In genomic region chr14:68792830-68793733, GRCh38 we compare ENCODE assay signal across 8 cellular contexts. TPM values are rescaled to one million over a fixed set of nuclear protein-coding genes. Genes with fewer than 3 reads are reported as not detected.
DNase-seq lines count a peak whose midpoint lies in the region; FAIRE-seq and TF ChIP-seq lines count a peak whose summit lies in the region.

ZFP36L1 (minus strand) TSS chr14:68793067; CDS start chr14:68792938, 129 bp downstream.

- no peak for TF ChIP-seq CTCF in DOHH2 (IDR thresholded peaks at IDR 0.05; ENCODE audit: low read depth, low read length, poor library complexity, severe bottlenecking)
- peak in 3 of 11 experiments; percentile 17 to 33 (median 32) for TF ChIP-seq CTCF in spleen (IDR thresholded peaks at IDR 0.05 in 8 of 11, conservative IDR thresholded peaks at IDR 0.05 in 3 of 11)

- H3K27me3 ChIP-seq in DOHH2 (ENCODE audit: control insufficient read depth, low read length) (no peaks in the 10 kb centered on the region), spleen (replicated peaks in 1 of 7) (no peaks in the 10 kb centered on the region)

- H3K4me1 ChIP-seq in DOHH2 (ENCODE audit: control insufficient read depth, low read length) (peaks cover 55% of the 10 kb centered on the region), spleen (peaks cover 11 to 63% (median 33%) of the 10 kb centered on the region in 6 donors)

- H3K79me2 ChIP-seq in DOHH2 (ENCODE audit: control insufficient read depth, low read length), result peaks cover 76% of the 10 kb centered on the region

- 0 to 1% (median 0%) methylated on average over 60 of the region's 60 CpGs for WGBS in spleen, 5 donors

- peaks cover 68% of the 10 kb centered on the region for H3F3A ChIP-seq in DOHH2 (ENCODE audit: control insufficient read depth, insufficient read depth)

- H3K27ac ChIP-seq in DOHH2 (ENCODE audit: low read depth, low read length), result peak within 1 kb of the TSS; percentile 99
- peak within 1 kb of the TSS; percentile 92 to 100 (median 100) for H3K27ac ChIP-seq in spleen

- peak; percentile 11 for FAIRE-seq in H54 (lab: Jason Lieb, UNC)

- H3K4me2 ChIP-seq in DOHH2 (ENCODE audit: low read length), result peak within 1 kb of the TSS; percentile 94

- intact Hi-C loops in spleen (cut with DNase I; ENCODE audit: low total_unique reads), result no loop called here

- peaks cover 62% of the 10 kb centered on the region for H3K36me3 ChIP-seq in DOHH2 (ENCODE audit: control insufficient read depth, low read length)
- H3K36me3 ChIP-seq in spleen, result peaks cover 5 to 37% (median 24%) of the 10 kb centered on the region in 6 donors

- TF ChIP-seq POLR2A in H54 (IDR thresholded peaks at IDR 0.05; ENCODE audit: low read depth, low read length), result peak; percentile 99
- peak; percentile 99 to 100 (median 99) for TF ChIP-seq POLR2A in spleen (IDR thresholded peaks at IDR 0.05)

- H3K9me2 ChIP-seq in DOHH2 (replicated peaks; ENCODE audit: control insufficient read depth, low read length), result no peaks in the 10 kb centered on the region

- H3K9me3 ChIP-seq in DOHH2 (ENCODE audit: control insufficient read depth, insufficient read depth, low read length) (no peaks in the 10 kb centered on the region), spleen (no peaks in the 10 kb centered on the region)

- no peak for DNase-seq in H54 (ENCODE audit: insufficient read length, low spot score)
- peak; percentile 90 for DNase-seq in NAMALWA (ENCODE audit: low spot score)
- DNase-seq in activated CD4-positive, CD25-positive, alpha-beta regulatory T cell treated with anti-CD3 and anti-CD28 coated beads, Interleukin-2, amount 50 U/mL, for 16 hours (ENCODE audit: low read depth, low spot score), result peak; percentile 78
- peak; percentile 94 for DNase-seq in central memory CD4-positive, alpha-beta T cell
- peak; percentile 50 for DNase-seq in inferior parietal cortex (ENCODE audit: extremely low spot score)
- peak; percentile 98 for DNase-seq in spleen
- DNase-seq in NCI-H1694 treated with DMSO at 0.1 percent for 48 hours (lab: John Stamatoyannopoulos, UW), result no peak

- H3K4me3 ChIP-seq in DOHH2 (ENCODE audit: low read length) (peak within 1 kb of the TSS; percentile 86), spleen (peak within 1 kb of the TSS; percentile 80 to 99 (median 94))

- peaks cover 19% of the 10 kb centered on the region; the same call in 1 of the 2 replicates for H4K20me1 ChIP-seq in DOHH2 (ENCODE audit: control insufficient read depth, insufficient read depth, low read depth, low read length)

RNA-seq across cellular contexts. Expression of gene ZFP36L1, which starts in this region (rescaled TPM):
- total RNA-seq in spleen, result 100 to 1,000 TPM; 274 to 443 (median 324) TPM
- polyA plus RNA-seq in spleen, result 100 to 1,000 TPM in 1 of 3 donors, 10 to 100 TPM in 2; 65.7 to 106 (median 92.4) TPM

Comparison
In these comparisons a context has a peak if more than half of its experiments do, and no peak if none do; other contexts are left out.
1. DNase-seq: peak in NAMALWA (single experiment), activated CD4-positive, CD25-positive, alpha-beta regulatory T cell treated with anti-CD3 and anti-CD28 coated beads, Interleukin-2, amount 50 U/mL, for 16 hours (single experiment), central memory CD4-positive, alpha-beta T cell (single experiment), inferior parietal cortex (single experiment) and spleen (single experiment); none in H54 (single experiment) and NCI-H1694 treated with DMSO at 0.1 percent for 48 hours (single experiment).